In genomic region chr7:3722396-3722846, GRCh38 we compare ENCODE assay signal across 9 cellular contexts.
A peak's percentile ranks its signal among the peaks of the same experiment; 100 is the strongest.
DNase-seq lines count a peak whose midpoint lies in the region; ATAC-seq and TF ChIP-seq lines count a peak whose summit lies in the region.
"Had no signal": no experiment of that assay in that cellular context is flagged by ENCODE, and none has a peak within 500 bp of the region (broad histone marks: within the 10 kb centered on the region; RNA-seq: fewer than 3 reads in every experiment).

No MANE protein-coding gene starts in this region.

- H3K79me2 ChIP-seq in OCI-LY7 (ENCODE audit: insufficient read depth, low read depth, low read length) = no peaks in the 10 kb centered on the region

- TF ChIP-seq CTCF in OCI-LY7 (conservative IDR thresholded peaks at IDR 0.05; ENCODE audit: low read length) (peak; percentile 57), foreskin fibroblast (IDR thresholded peaks at IDR 0.05; ENCODE audit: low read depth, low read length) (no peak), retinal pigment epithelial cell (conservative IDR thresholded peaks at IDR 0.05; ENCODE audit: low read depth, low read length) (peak; percentile 60)

- H3K4me3 ChIP-seq in OCI-LY7 (ENCODE audit: low read depth, low read length, poor library complexity, severe bottlenecking) (no peak overlapping the region), foreskin fibroblast (ENCODE audit: low read depth in 1 of 2, low read length in 2 of 2) (no peak overlapping the region), retinal pigment epithelial cell (ENCODE audit: low read length) (no peak overlapping the region)

- CTCF ChIA-PET in HEK293T (lab: Yijun Ruan, JAX) = interaction anchor here (0.9 kb wide), 1 partner anchor 213 kb away, joined by 3 read pairs; no protein-coding TSS in a partner anchor
- CTCF ChIA-PET in OCI-LY7 (lab: Charles Lee; ENCODE audit: unreplicated experiment) = no interaction called here

- POLR2A ChIA-PET in HEK293T (lab: Yijun Ruan, JAX) (no interaction called here), OCI-LY7 (lab: Charles Lee) (no interaction called here)

- ATAC-seq in GM18907 (IDR thresholded peaks at IDR 0.05; ENCODE audit: unreplicated experiment) (no peak), HG02973 (IDR thresholded peaks at IDR 0.05; ENCODE audit: unreplicated experiment) (no peak), GM18870 (IDR thresholded peaks at IDR 0.05; ENCODE audit: unreplicated experiment) (no peak)

- H2AFZ ChIP-seq in OCI-LY7 (ENCODE audit: low read length) = no peak overlapping the region

- DNase-seq in HEK293T (ENCODE audit: extremely low spot score) (peak; percentile 67), OCI-LY7 (ENCODE audit: low spot score) (peak; percentile 35), foreskin fibroblast (peak; percentile 7 to 60), retinal pigment epithelial cell (ENCODE audit: low read depth) (no peak), cerebellar cortex (ENCODE audit: low spot score) (no peak)

- no peaks in the 10 kb centered on the region for H4K20me1 ChIP-seq in OCI-LY7 (ENCODE audit: insufficient read depth, low read length)

- intact Hi-C loops in OCI-LY7 (cut with micrococcal nuclease; ENCODE audit: unreplicated experiment) = no loop called here

- no peaks in the 10 kb centered on the region for H3K36me3 ChIP-seq in OCI-LY7 (ENCODE audit: insufficient read depth, low read length)
- H3K36me3 ChIP-seq: neutrophil had no signal

- no peaks in the 10 kb centered on the region for H3K9me3 ChIP-seq in OCI-LY7 (ENCODE audit: low read length)
- H3K9me3 ChIP-seq: neutrophil had no signal

- no peaks in the 10 kb centered on the region for H3K4me1 ChIP-seq in OCI-LY7 (ENCODE audit: insufficient read depth, low read length, poor library complexity, severe bottlenecking)

- no TSS peak for BruUV-seq in OCI-LY7 (replicated peaks; lab: Mats Ljungman, UMichigan)

- no peaks in the 10 kb centered on the region for H3K9me2 ChIP-seq in OCI-LY7 (ENCODE audit: insufficient read depth, low read length)

- no peak overlapping the region for H3K4me2 ChIP-seq in OCI-LY7 (ENCODE audit: low read length)

- no peak overlapping the region for H3K27ac ChIP-seq in OCI-LY7 (ENCODE audit: low read depth, low read length, poor library complexity, severe bottlenecking)
- H3K27ac ChIP-seq: neutrophil had no signal

TF ChIP-seq in HEK293T, 16 proteins besides CTCF, POLR2A, EP300 and RAD21:
- TF ChIP-seq SUZ12 (IDR thresholded peaks at IDR 0.05) (no peak), L3MBTL2 (conservative IDR thresholded peaks at IDR 0.05) (0 out of 2 replicates have a peak, but pooled peaks have one; percentile 20)

Comparison
In these comparisons a context has a peak if more than half of its experiments do, and no peak if none do; other contexts are left out.
1. DNase-seq: peak in HEK293T (single experiment), OCI-LY7 (single experiment) and foreskin fibroblast (2 of 2); none in retinal pigment epithelial cell (single experiment) and cerebellar cortex (single experiment).